Comparison of ENCODE assay signal across 32 cellular contexts in genomic region chr12:115472852-115473251, GRCh38.
"Had no signal": no experiment of that assay in that cellular context is flagged by ENCODE, and none has a peak within 500 bp of the region (broad histone marks: within the 10 kb centered on the region; RNA-seq: fewer than 3 reads in every experiment).

No MANE protein-coding gene starts in this region.

- H3K9me3 ChIP-seq: esophagus squamous epithelium, heart right ventricle, left lung, mucosa of descending colon, ovary, psoas muscle, thoracic aorta, tibial nerve, upper lobe of left lung had no signal

- ATAC-seq: heart right ventricle; left cardiac atrium; left lung; natural killer cell treated with Interleukin-12 subunit alpha and Interleukin-12 subunit beta and Interleukin-15 and Interleukin-18, amount 100 ng/mL, for 72 hours; psoas muscle; right cardiac atrium; stimulated activated naive B cell treated with anti-CD40 and anti-IgM and Interleukin-4, amounts not matched to agents 10 μg/mL and 1 μg/mL and 100 μg/mL, for 72 hours had no signal

- H3K36me3 Mint-ChIP-seq: naive B cell; natural killer cell treated with Interleukin-12 subunit alpha and Interleukin-12 subunit beta and Interleukin-15 and Interleukin-18, amount 100 ng/mL, for 72 hours; neural progenitor cell; stimulated activated naive B cell treated with anti-CD40 and anti-IgM and Interleukin-4, amounts not matched to agents 10 μg/mL and 1 μg/mL and 100 μg/mL, for 72 hours had no signal

- H3K9ac ChIP-seq: neural progenitor cell had no signal

- H3K9me3 Mint-ChIP-seq: neural progenitor cell; stimulated activated naive CD8-positive, alpha-beta T cell treated with anti-CD3 and anti-CD28 coated beads, Interleukin-15, Interleukin-2, amounts not matched to agents 100 ng/mL and 50 ng/mL, for 24 hours had no signal

- H2AFZ ChIP-seq: neural progenitor cell had no signal

- H3K27me3 Mint-ChIP-seq: natural killer cell treated with Interleukin-12 subunit alpha and Interleukin-12 subunit beta and Interleukin-15 and Interleukin-18, amount 100 ng/mL, for 72 hours; stimulated activated naive CD8-positive, alpha-beta T cell treated with anti-CD3 and anti-CD28 coated beads, Interleukin-15, Interleukin-2, amounts not matched to agents 100 ng/mL and 50 ng/mL, for 24 hours had no signal

- H3K4me3 Mint-ChIP-seq: mesothelial cell of epicardium; naive B cell; natural killer cell treated with Interleukin-12 subunit alpha and Interleukin-12 subunit beta and Interleukin-15 and Interleukin-18, amount 100 ng/mL, for 72 hours; neural progenitor cell; stimulated activated naive B cell treated with anti-CD40 and anti-IgM and Interleukin-4, amounts not matched to agents 10 μg/mL and 1 μg/mL and 100 μg/mL, for 72 hours; stimulated activated naive CD8-positive, alpha-beta T cell treated with anti-CD3 and anti-CD28 coated beads, Interleukin-15, Interleukin-2, amounts not matched to agents 100 ng/mL and 50 ng/mL, for 24 hours had no signal

- H3K27ac ChIP-seq: coronary artery, esophagus squamous epithelium, heart right ventricle, left lung, neural progenitor cell, ovary, psoas muscle, skin epidermis, thoracic aorta, tibial nerve, upper lobe of left lung had no signal

- H3K4me1 ChIP-seq: heart right ventricle, left lung, neural progenitor cell, psoas muscle, tibial nerve, upper lobe of left lung had no signal

- H3K4me1 Mint-ChIP-seq: naive B cell; neural progenitor cell; stimulated activated naive B cell treated with anti-CD40 and anti-IgM and Interleukin-4, amounts not matched to agents 10 μg/mL and 1 μg/mL and 100 μg/mL, for 72 hours had no signal

- H3K4me2 ChIP-seq: neural progenitor cell had no signal

- H3K27ac Mint-ChIP-seq: mesothelial cell of epicardium; naive B cell; natural killer cell treated with Interleukin-12 subunit alpha and Interleukin-12 subunit beta and Interleukin-15 and Interleukin-18, amount 100 ng/mL, for 72 hours; neural progenitor cell; stimulated activated naive B cell treated with anti-CD40 and anti-IgM and Interleukin-4, amounts not matched to agents 10 μg/mL and 1 μg/mL and 100 μg/mL, for 72 hours; stimulated activated naive CD8-positive, alpha-beta T cell treated with anti-CD3 and anti-CD28 coated beads, Interleukin-15, Interleukin-2, amounts not matched to agents 100 ng/mL and 50 ng/mL, for 24 hours had no signal

- H3K27me3 ChIP-seq: left lung, neural progenitor cell, ovary, tibial nerve, upper lobe of left lung had no signal

- FAIRE-seq: endometrium, islet of Langerhans, urothelium cell line had no signal

- H3K4me3 ChIP-seq: coronary artery, esophagus squamous epithelium, heart right ventricle, left lung, mucosa of descending colon, neural progenitor cell, ovary, psoas muscle, skin epidermis, thoracic aorta, tibial nerve, upper lobe of left lung had no signal

- DNase-seq: dermis blood vessel endothelial cell; effector memory CD4-positive, alpha-beta T cell; erythroblast; esophagus squamous epithelium; foreskin melanocyte; glutamatergic neuron; heart right ventricle; hippocampal formation; left cardiac atrium; left lung; mesenchymal stem cell; naive B cell; ovary; posterior cingulate gyrus; psoas muscle; right cardiac atrium; stimulated activated CD4-positive, alpha-beta T cell treated with anti-CD3 and anti-CD28 coated beads, Interleukin-15, amount 100 ng/mL, for 24 hours; stimulated activated CD4-positive, alpha-beta T cell treated with anti-CD3 and anti-CD28 coated beads, Interleukin-2, amount 100 ng/mL, for 48 hours; stimulated activated naive B cell treated with anti-CD40 and anti-IgM and Interleukin-4, amounts not matched to agents 10 μg/mL and 1 μg/mL and 100 μg/mL, for 72 hours; upper lobe of left lung had no signal

- H3K36me3 ChIP-seq: esophagus squamous epithelium, heart right ventricle, left lung, neural progenitor cell, ovary, thoracic aorta, tibial nerve, upper lobe of left lung had no signal
